1 cellular context compared by ENCODE assay signal in the genomic region with DNA sequence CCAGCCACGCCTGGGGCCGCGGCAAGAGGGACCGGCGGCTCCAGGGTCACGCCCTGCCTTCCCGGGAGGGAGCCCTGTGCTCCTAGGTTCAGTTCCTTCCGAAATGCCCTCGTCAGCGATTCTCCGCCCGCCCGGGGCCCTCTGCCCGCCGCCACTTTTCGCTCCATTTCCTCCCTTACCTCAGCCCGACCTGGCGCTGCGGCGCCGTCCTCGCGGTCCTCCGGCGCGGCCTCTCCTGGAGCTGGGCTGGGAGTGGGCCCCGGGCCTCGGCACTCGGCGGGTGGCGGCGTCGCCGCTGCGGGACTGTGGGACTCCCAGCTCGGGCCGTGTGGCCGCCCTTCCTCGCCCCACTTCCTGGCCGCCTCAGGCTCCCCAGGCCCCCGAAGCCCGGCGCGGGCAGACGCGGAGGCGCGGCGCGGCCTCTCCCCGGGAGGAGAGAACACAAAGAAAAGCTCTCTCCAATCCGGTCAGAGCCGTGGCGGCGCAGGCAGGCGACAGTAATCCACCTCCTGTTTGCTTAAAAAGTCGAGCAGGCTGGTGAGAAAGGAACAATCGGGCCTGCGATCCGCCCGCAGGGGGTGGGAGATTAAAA.
A peak's percentile ranks its signal among the peaks of the same experiment; 100 is the strongest.
TF ChIP-seq lines count a peak whose summit lies in the region.

No MANE protein-coding gene starts in this region.

TF ChIP-seq in HepG2, 621 proteins besides CTCF, POLR2A, EP300 and RAD21 (continued from another document and continues in another):
- TF ChIP-seq ZNF512 (CRISPR knock-in tag; IDR thresholded peaks at IDR 0.05): no peak
- TF ChIP-seq ZNF775 (CRISPR knock-in tag; IDR thresholded peaks at IDR 0.05; ENCODE audit: borderline replicate concordance): no peak
- TF ChIP-seq, protein P1, sequence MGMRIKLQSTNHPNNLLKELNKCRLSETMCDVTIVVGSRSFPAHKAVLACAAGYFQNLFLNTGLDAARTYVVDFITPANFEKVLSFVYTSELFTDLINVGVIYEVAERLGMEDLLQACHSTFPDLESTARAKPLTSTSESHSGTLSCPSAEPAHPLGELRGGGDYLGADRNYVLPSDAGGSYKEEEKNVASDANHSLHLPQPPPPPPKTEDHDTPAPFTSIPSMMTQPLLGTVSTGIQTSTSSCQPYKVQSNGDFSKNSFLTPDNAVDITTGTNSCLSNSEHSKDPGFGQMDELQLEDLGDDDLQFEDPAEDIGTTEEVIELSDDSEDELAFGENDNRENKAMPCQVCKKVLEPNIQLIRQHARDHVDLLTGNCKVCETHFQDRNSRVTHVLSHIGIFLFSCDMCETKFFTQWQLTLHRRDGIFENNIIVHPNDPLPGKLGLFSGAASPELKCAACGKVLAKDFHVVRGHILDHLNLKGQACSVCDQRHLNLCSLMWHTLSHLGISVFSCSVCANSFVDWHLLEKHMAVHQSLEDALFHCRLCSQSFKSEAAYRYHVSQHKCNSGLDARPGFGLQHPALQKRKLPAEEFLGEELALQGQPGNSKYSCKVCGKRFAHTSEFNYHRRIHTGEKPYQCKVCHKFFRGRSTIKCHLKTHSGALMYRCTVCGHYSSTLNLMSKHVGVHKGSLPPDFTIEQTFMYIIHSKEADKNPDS (CRISPR knock-in tag; IDR thresholded peaks at IDR 0.05): no peak
- TF ChIP-seq ERF (CRISPR knock-in tag; IDR thresholded peaks at IDR 0.05): no peak
- no peak for TF ChIP-seq PRMT3 (CRISPR knock-in tag; IDR thresholded peaks at IDR 0.05; ENCODE audit: borderline replicate concordance, low read depth)
- TF ChIP-seq KDM2A (CRISPR knock-in tag; IDR thresholded peaks at IDR 0.05; ENCODE audit: borderline replicate concordance, low read depth): no peak; the same call in 1 of the 2 replicates
- no peak for TF ChIP-seq SETDB1 (CRISPR knock-in tag; IDR thresholded peaks at IDR 0.05; ENCODE audit: borderline replicate concordance)
- TF ChIP-seq CHD4 (IDR thresholded peaks at IDR 0.05; ENCODE audit: borderline replicate concordance, low read length): no peak
- no peak for TF ChIP-seq CREB3 (CRISPR knock-in tag; IDR thresholded peaks at IDR 0.05)
- no peak for TF ChIP-seq ZNF136 (CRISPR knock-in tag; IDR thresholded peaks at IDR 0.05; ENCODE audit: low read depth)
- no peak for TF ChIP-seq REL (CRISPR knock-in tag; conservative IDR thresholded peaks at IDR 0.05)
- no peak for TF ChIP-seq ZBTB21 (CRISPR knock-in tag; IDR thresholded peaks at IDR 0.05)
- TF ChIP-seq CBFB (CRISPR knock-in tag; IDR thresholded peaks at IDR 0.05): no peak
- TF ChIP-seq MATR3 (CRISPR knock-in tag; IDR thresholded peaks at IDR 0.05): 0 out of 2 replicates have a peak, but pooled peaks have one; percentile 15
- TF ChIP-seq, protein P2, sequence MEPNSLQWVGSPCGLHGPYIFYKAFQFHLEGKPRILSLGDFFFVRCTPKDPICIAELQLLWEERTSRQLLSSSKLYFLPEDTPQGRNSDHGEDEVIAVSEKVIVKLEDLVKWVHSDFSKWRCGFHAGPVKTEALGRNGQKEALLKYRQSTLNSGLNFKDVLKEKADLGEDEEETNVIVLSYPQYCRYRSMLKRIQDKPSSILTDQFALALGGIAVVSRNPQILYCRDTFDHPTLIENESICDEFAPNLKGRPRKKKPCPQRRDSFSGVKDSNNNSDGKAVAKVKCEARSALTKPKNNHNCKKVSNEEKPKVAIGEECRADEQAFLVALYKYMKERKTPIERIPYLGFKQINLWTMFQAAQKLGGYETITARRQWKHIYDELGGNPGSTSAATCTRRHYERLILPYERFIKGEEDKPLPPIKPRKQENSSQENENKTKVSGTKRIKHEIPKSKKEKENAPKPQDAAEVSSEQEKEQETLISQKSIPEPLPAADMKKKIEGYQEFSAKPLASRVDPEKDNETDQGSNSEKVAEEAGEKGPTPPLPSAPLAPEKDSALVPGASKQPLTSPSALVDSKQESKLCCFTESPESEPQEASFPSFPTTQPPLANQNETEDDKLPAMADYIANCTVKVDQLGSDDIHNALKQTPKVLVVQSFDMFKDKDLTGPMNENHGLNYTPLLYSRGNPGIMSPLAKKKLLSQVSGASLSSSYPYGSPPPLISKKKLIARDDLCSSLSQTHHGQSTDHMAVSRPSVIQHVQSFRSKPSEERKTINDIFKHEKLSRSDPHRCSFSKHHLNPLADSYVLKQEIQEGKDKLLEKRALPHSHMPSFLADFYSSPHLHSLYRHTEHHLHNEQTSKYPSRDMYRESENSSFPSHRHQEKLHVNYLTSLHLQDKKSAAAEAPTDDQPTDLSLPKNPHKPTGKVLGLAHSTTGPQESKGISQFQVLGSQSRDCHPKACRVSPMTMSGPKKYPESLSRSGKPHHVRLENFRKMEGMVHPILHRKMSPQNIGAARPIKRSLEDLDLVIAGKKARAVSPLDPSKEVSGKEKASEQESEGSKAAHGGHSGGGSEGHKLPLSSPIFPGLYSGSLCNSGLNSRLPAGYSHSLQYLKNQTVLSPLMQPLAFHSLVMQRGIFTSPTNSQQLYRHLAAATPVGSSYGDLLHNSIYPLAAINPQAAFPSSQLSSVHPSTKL (CRISPR knock-in tag; IDR thresholded peaks at IDR 0.05): no peak
- TF ChIP-seq ZSCAN31 (CRISPR knock-in tag; IDR thresholded peaks at IDR 0.05; ENCODE audit: low read depth): 0 out of 2 replicates have a peak, but pooled peaks have one; percentile 55
- TF ChIP-seq ZNF761 (CRISPR knock-in tag; conservative IDR thresholded peaks at IDR 0.05): peak; percentile 74; the same call in 1 of the 2 replicates
- no peak for TF ChIP-seq TBP (CRISPR knock-in tag; IDR thresholded peaks at IDR 0.05)
- TF ChIP-seq ZNF564 (CRISPR knock-in tag; IDR thresholded peaks at IDR 0.05): no peak
- no peak for TF ChIP-seq ZBTB7A (CRISPR knock-in tag; IDR thresholded peaks at IDR 0.05)
- peak; percentile 84 for TF ChIP-seq ZFX (CRISPR knock-in tag; IDR thresholded peaks at IDR 0.05; ENCODE audit: low read depth)
- TF ChIP-seq ZNF274 (CRISPR knock-in tag; IDR thresholded peaks at IDR 0.05): no peak
- no peak for TF ChIP-seq ELF4 (CRISPR knock-in tag; IDR thresholded peaks at IDR 0.05; ENCODE audit: borderline replicate concordance)
- no peak; the same call in 1 of the 2 replicates for TF ChIP-seq ZNF746 (CRISPR knock-in tag; IDR thresholded peaks at IDR 0.05)
- TF ChIP-seq ZNF605 (CRISPR knock-in tag; IDR thresholded peaks at IDR 0.05): peak; percentile 69; the same call in 1 of the 2 replicates
- TF ChIP-seq, protein P3, sequence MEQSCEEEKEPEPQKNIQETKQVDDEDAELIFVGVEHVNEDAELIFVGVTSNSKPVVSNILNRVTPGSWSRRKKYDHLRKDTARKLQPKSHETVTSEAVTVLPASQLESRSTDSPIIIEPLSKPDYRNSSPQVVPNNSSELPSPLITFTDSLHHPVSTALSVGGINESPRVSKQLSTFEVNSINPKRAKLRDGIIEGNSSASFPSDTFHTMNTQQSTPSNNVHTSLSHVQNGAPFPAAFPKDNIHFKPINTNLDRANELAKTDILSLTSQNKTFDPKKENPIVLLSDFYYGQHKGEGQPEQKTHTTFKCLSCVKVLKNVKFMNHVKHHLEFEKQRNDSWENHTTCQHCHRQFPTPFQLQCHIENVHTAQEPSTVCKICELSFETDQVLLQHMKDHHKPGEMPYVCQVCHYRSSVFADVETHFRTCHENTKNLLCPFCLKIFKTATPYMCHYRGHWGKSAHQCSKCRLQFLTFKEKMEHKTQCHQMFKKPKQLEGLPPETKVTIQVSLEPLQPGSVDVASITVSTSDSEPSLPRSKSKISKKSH (CRISPR knock-in tag; IDR thresholded peaks at IDR 0.05; ENCODE audit: borderline replicate concordance): peak; percentile 38; the same call in 1 of the 2 replicates
- no peak for TF ChIP-seq ZNF20 (CRISPR knock-in tag; IDR thresholded peaks at IDR 0.05)
- no peak for TF ChIP-seq ZFP36L2 (CRISPR knock-in tag; IDR thresholded peaks at IDR 0.05)
- no peak for TF ChIP-seq ZNF646 (CRISPR knock-in tag; IDR thresholded peaks at IDR 0.05)
- TF ChIP-seq TMF1 (CRISPR knock-in tag; IDR thresholded peaks at IDR 0.05; ENCODE audit: low read depth): no peak
- TF ChIP-seq BHLHE40 (IDR thresholded peaks at IDR 0.05; ENCODE audit: low read length): no peak
- no peak for TF ChIP-seq ZNF749 (CRISPR knock-in tag; IDR thresholded peaks at IDR 0.05; ENCODE audit: borderline replicate concordance)
- TF ChIP-seq ZNF660 (CRISPR knock-in tag; IDR thresholded peaks at IDR 0.05; ENCODE audit: borderline replicate concordance, low read depth): no peak
- no peak for TF ChIP-seq SIX4 (CRISPR knock-in tag; IDR thresholded peaks at IDR 0.05)
- TF ChIP-seq ZNF326 (CRISPR knock-in tag; IDR thresholded peaks at IDR 0.05; ENCODE audit: borderline replicate concordance): no peak
- no peak for TF ChIP-seq ATF1 (CRISPR knock-in tag; IDR thresholded peaks at IDR 0.05)
- no peak for TF ChIP-seq RBAK (CRISPR knock-in tag; IDR thresholded peaks at IDR 0.05)
- TF ChIP-seq SRY (CRISPR knock-in tag; IDR thresholded peaks at IDR 0.05): peak; percentile 65; the same call in 1 of the 2 replicates
- no peak for TF ChIP-seq ZC3H4 (CRISPR knock-in tag; IDR thresholded peaks at IDR 0.05; ENCODE audit: borderline replicate concordance)
- TF ChIP-seq MYPOP (CRISPR knock-in tag; IDR thresholded peaks at IDR 0.05): no peak; the same call in 1 of the 2 replicates
